ENCODE assay signal across 27 cellular contexts in the genomic region with DNA sequence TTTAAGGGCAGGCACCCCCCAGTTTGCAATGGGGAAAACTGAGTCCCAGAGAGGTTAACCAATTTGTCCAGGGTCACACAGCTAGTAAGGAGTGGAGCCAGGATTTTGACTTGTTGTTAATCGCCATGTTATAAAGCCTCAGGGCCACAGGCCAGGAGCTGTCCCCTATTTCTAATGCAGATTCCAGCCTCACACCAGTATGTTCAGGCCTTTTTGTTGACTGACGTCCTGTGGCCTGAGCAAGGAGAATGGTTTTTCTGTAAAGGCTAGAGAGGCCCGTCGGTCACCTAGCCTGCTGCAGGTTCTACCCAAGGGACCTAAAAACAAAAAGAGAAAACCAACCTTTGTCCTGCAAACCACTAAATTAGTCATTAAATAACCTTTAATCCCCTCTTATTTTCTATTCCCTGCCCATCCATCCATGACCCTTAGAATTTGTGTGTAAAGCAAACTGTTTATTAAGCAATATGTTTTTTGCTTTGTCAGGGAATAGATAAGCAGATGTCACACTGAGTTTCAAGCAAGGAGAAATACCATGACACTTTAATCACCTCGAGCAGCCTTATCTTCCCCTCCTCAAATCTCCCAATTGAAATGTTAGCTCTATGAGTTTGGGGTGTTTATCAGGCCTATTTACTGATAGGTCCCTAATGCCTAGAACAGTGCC. TPM values are rescaled to one million over a fixed set of nuclear protein-coding genes. Genes with fewer than 3 reads are reported as not detected.
DNase-seq lines count a peak whose midpoint lies in the region; ATAC-seq, FAIRE-seq and TF ChIP-seq lines count a peak whose summit lies in the region.
"Had no signal": no experiment of that assay in that cellular context is flagged by ENCODE, and none has a peak within 500 bp of the region (broad histone marks: within the 10 kb centered on the region; RNA-seq: fewer than 3 reads in every experiment).

No MANE protein-coding gene starts in this region.

- H3K27me3 ChIP-seq in small intestine (ENCODE audit: control insufficient read depth in 2 of 2, insufficient read depth in 2 of 2, low read length in 2 of 2) (no peaks in the 10 kb centered on the region), PC-3 (ENCODE audit: low read length) (no peaks in the 10 kb centered on the region)
- H3K27me3 ChIP-seq: ascending aorta, Peyer's patch had no signal

- WGBS in small intestine, 3 donors = 71 to 83% (median 74%) methylated on average over 5 of the region's 5 CpGs

- FAIRE-seq in small intestine (lab: Jason Lieb, UNC) = no peak
- FAIRE-seq: GM18507, keratinocyte had no signal

- CTCF ChIA-PET in PC-3 (lab: Charles Lee) = no interaction called here

- H3K4me2 ChIP-seq in PC-3 (ENCODE audit: low read length) = no peak overlapping the region

- DNase-seq in NCI-H82 (lab: John Stamatoyannopoulos, UW) (peak; percentile 35), NCI-H82 treated with DMSO at 0.1 percent for 48 hours (lab: John Stamatoyannopoulos, UW; ENCODE audit: unreplicated experiment) (no peak), caudate nucleus (lab: John Stamatoyannopoulos, UW) (no peak), kidney tubule cell (ENCODE audit: low spot score) (peak; percentile 25), small intestine (peak; percentile 17), PC-3 (no peak), NCI-H187 treated with DMSO at 0.1 percent for 48 hours (lab: John Stamatoyannopoulos, UW) (no peak)
- DNase-seq: activated CD4-positive, alpha-beta T cell treated with anti-CD3 and anti-CD28 coated beads for 1 hour; activated CD8-positive, alpha-beta T cell treated with anti-CD3 and anti-CD28 coated beads, Interleukin-2, amount 10 ng/mL, durations not matched to agents 7 days and 5 days; activated effector memory CD4-positive, alpha-beta T cell treated with Interleukin-2 at 50 U/mL for 16 hours; activated naive CD8-positive, alpha-beta T cell treated with anti-CD3 and anti-CD28 coated beads for 36 hours; Calu3; DMS79 treated with DMSO at 0.1 percent for 48 hours; NCI-H1092; NCI-H1694 treated with DMSO at 0.1 percent for 48 hours; NCI-H2171; NCI-H510A treated with DMSO at 0.1 percent for 48 hours; Peyer's patch; stimulated activated naive CD4-positive, alpha-beta T cell treated with Interleukin-2 at 50 U/mL for 16 hours had no signal

- H3K36me3 ChIP-seq in small intestine (ENCODE audit: control insufficient read depth in 2 of 2, insufficient read depth in 2 of 2, low read length in 2 of 2) (peaks cover 5 to 16% of the 10 kb centered on the region in 2 donors), PC-3 (ENCODE audit: low read depth, low read length) (no peaks in the 10 kb centered on the region)

- H3K9me2 ChIP-seq in PC-3 (replicated peaks; ENCODE audit: low read length) = no peaks in the 10 kb centered on the region

- no peaks in the 10 kb centered on the region for H3K4me1 ChIP-seq in small intestine (ENCODE audit: control insufficient read depth in 2 of 2, insufficient read depth in 1 of 2, low read depth in 1 of 2, low read length in 1 of 2)
- peaks cover 9% of the 10 kb centered on the region for H3K4me1 ChIP-seq in PC-3 (ENCODE audit: insufficient read depth, low read length)
- H3K4me1 ChIP-seq: ascending aorta, Peyer's patch had no signal

- intact Hi-C loops in PC-3 (cut with micrococcal nuclease) = no loop called here

- H3K9ac ChIP-seq in PC-3 (ENCODE audit: low read length) = no peak overlapping the region

- POLR2A ChIA-PET in PC-3 (lab: Charles Lee; ENCODE audit: unreplicated experiment) = no interaction called here

- TF ChIP-seq CTCF in PC-3 (conservative IDR thresholded peaks at IDR 0.05; ENCODE audit: low read depth, low read length) = no peak

- no peaks in the 10 kb centered on the region for H3K79me2 ChIP-seq in PC-3 (ENCODE audit: low read length)

- H4K20me1 ChIP-seq in PC-3 (ENCODE audit: low read length) = no peaks in the 10 kb centered on the region

- no peaks in the 10 kb centered on the region for H3F3A ChIP-seq in PC-3 (ENCODE audit: low read length, unreplicated experiment)

- H3K4me3 ChIP-seq in small intestine (ENCODE audit: low read depth in 1 of 2, low read length in 2 of 2) (no peak overlapping the region), PC-3 (ENCODE audit: low read length) (no peak overlapping the region)
- H3K4me3 ChIP-seq: ascending aorta, lung, Peyer's patch had no signal

- H3K9me3 ChIP-seq in small intestine (ENCODE audit: control insufficient read depth, low read depth) (no peaks in the 10 kb centered on the region), PC-3 (ENCODE audit: low read length) (no peaks in the 10 kb centered on the region)
- H3K9me3 ChIP-seq: ascending aorta, Peyer's patch had no signal

- peak overlapping the region; percentile 80 for H3K27ac ChIP-seq in caudate nucleus (ENCODE audit: low read depth, low read length)
- no peak overlapping the region for H3K27ac ChIP-seq in small intestine (ENCODE audit: low read depth in 1 of 2, low read length in 1 of 2)
- no peak overlapping the region for H3K27ac ChIP-seq in PC-3 (ENCODE audit: low read length)
- H3K27ac ChIP-seq: 22Rv1, ascending aorta, HL-60, Peyer's patch had no signal

- ATAC-seq in PC-3 = no peak
- ATAC-seq in GM21786 (IDR thresholded peaks at IDR 0.05; ENCODE audit: unreplicated experiment) = no peak
- ATAC-seq: activated CD8-positive, alpha-beta T cell treated with anti-CD3 and anti-CD28 coated beads, Interleukin-2, amount 10 ng/mL, durations not matched to agents 7 days and 5 days had no signal

- BruUV-seq in PC-3 (replicated peaks; lab: Mats Ljungman, UMichigan) = no TSS peak

- H2AFZ ChIP-seq in PC-3 (ENCODE audit: low read length) = no peak overlapping the region

RNA-seq across cellular contexts. Expression of gene ACOX2, which starts 14.1 kb away (rescaled TPM):
- 100 to 1,000 TPM in 1 of 3 donors, 10 to 100 TPM in 2; 34.5 to 156 (median 68.6) TPM for polyA plus RNA-seq in small intestine
- total RNA-seq in PC-3 (2014; rRNA removed) = 9.8 and 10.8 TPM in 2 replicates
- total RNA-seq: activated CD8-positive, alpha-beta T cell treated with anti-CD3 and anti-CD28 coated beads, Interleukin-2, amount 10 ng/mL, durations not matched to agents 7 days and 5 days; activated naive CD8-positive, alpha-beta T cell treated with anti-CD3 and anti-CD28 coated beads for 36 hours had no signal

RNA-seq across cellular contexts. Expression of gene KCTD6, which starts 31.0 kb away (rescaled TPM):
- polyA plus RNA-seq in small intestine = 1 to 10 TPM; 2.4 to 5.3 (median 4.0) TPM
- 13.1 and 13.6 TPM in 2 replicates for total RNA-seq in PC-3 (2014; rRNA removed)

RNA-seq across cellular contexts. Expression of gene FAM107A, which starts 54.3 kb away (rescaled TPM):
- polyA plus RNA-seq in small intestine = 10 to 100 TPM in 1 of 3 donors, 1 to 10 TPM in 2; 1.6 to 40.7 (median 4.1) TPM
- total RNA-seq in PC-3 (2014; rRNA removed) = 0.07 and 0.29 TPM in 2 replicates
- total RNA-seq: activated CD8-positive, alpha-beta T cell treated with anti-CD3 and anti-CD28 coated beads, Interleukin-2, amount 10 ng/mL, durations not matched to agents 7 days and 5 days; activated naive CD8-positive, alpha-beta T cell treated with anti-CD3 and anti-CD28 coated beads for 36 hours; Calu3 had no signal
- polyA plus RNA-seq: CD14-positive monocyte, keratinocyte had no signal

Comparison
In these comparisons a context has a peak if more than half of its experiments do, and no peak if none do; other contexts are left out.
1. DNase-seq: peak in NCI-H82 (single experiment), kidney tubule cell (single experiment) and small intestine (single experiment); none in NCI-H82 treated with DMSO at 0.1 percent for 48 hours (single experiment), caudate nucleus (0 of 61), PC-3 (single experiment) and NCI-H187 treated with DMSO at 0.1 percent for 48 hours (single experiment).